Comparison of ENCODE assay signal across 1 cellular context in genomic region chr22:32050678-32051515, GRCh38.
TF ChIP-seq lines count a peak whose summit lies in the region.

No MANE protein-coding gene starts in this region.

TF ChIP-seq in SK-N-SH, 30 proteins besides CTCF, POLR2A, EP300 and RAD21 (continued from another document):
- TF ChIP-seq, protein P1, sequence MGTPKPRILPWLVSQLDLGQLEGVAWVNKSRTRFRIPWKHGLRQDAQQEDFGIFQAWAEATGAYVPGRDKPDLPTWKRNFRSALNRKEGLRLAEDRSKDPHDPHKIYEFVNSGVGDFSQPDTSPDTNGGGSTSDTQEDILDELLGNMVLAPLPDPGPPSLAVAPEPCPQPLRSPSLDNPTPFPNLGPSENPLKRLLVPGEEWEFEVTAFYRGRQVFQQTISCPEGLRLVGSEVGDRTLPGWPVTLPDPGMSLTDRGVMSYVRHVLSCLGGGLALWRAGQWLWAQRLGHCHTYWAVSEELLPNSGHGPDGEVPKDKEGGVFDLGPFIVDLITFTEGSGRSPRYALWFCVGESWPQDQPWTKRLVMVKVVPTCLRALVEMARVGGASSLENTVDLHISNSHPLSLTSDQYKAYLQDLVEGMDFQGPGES (IDR thresholded peaks at IDR 0.05; ENCODE audit: low read depth, low read length): no peak
- TF ChIP-seq SIN3A (IDR thresholded peaks at IDR 0.05; ENCODE audit: borderline replicate concordance, low read depth, low read length) (no peak), TAF1 (IDR thresholded peaks at IDR 0.05; ENCODE audit: borderline replicate concordance, low read depth, low read length) (no peak), CHD2 (IDR thresholded peaks at IDR 0.05; ENCODE audit: low read length, partially characterized antibody) (no peak), JUND (IDR thresholded peaks at IDR 0.05) (peak; percentile 61), TEAD4 (IDR thresholded peaks at IDR 0.05; ENCODE audit: borderline replicate concordance, insufficient read depth) (no peak), FOXM1 (IDR thresholded peaks at IDR 0.05; ENCODE audit: low read depth) (no peak), GATA2 (CRISPR knock-in tag; IDR thresholded peaks at IDR 0.05) (no peak)
TF ChIP-seq in SK-N-SH: peak in this region for 3.
